ENCODE assay signal across 1 cellular context in genomic region chr16:636206-637080, GRCh38.
A peak's percentile ranks its signal among the peaks of the same experiment; 100 is the strongest.
TF ChIP-seq lines count a peak whose summit lies in the region.

TSS of gene METTL26 (minus strand) at chr16:636305. CDS start at chr16:636290, 15 bp downstream.

TF ChIP-seq in K562, 482 proteins besides CTCF, POLR2A, EP300 and RAD21 (continued from another document and continues in another):
- TF ChIP-seq CHD1 (IDR thresholded peaks at IDR 0.05; ENCODE audit: low read length) (peak; percentile 92), ZNF24 (IDR thresholded peaks at IDR 0.05) (no peak; the same call in 1 of the 2 replicates), POLR2G (IDR thresholded peaks at IDR 0.05; ENCODE audit: low read depth, low read length) (peak; percentile 90), CCNT2 (IDR thresholded peaks at IDR 0.05; ENCODE audit: borderline replicate concordance, extremely low read depth, insufficient read length, low read depth, low read length) (peak; percentile 93), ADNP (tag; IDR thresholded peaks at IDR 0.05) (no peak), CTBP1 (IDR thresholded peaks at IDR 0.05; ENCODE audit: borderline replicate concordance) (peak; percentile 96), ZKSCAN1 (IDR thresholded peaks at IDR 0.05; ENCODE audit: low read depth, low read length) (no peak; the same call in 1 of the 2 replicates), PHB (CRISPR knock-in tag; IDR thresholded peaks at IDR 0.05) (0 out of 2 replicates have a peak, but pooled peaks have one; percentile 13), SREBF2 (CRISPR knock-in tag; IDR thresholded peaks at IDR 0.05) (no peak), ZFP1 (CRISPR knock-in tag; IDR thresholded peaks at IDR 0.05) (no peak), ZNF766 (CRISPR knock-in tag; conservative IDR thresholded peaks at IDR 0.05) (peak; percentile 49), POU5F1 (IDR thresholded peaks at IDR 0.05; ENCODE audit: borderline replicate concordance, low read depth, low read length, partially characterized antibody) (peak; percentile 60), SIN3A (IDR thresholded peaks at IDR 0.05; ENCODE audit: borderline replicate concordance in 2 of 2, control insufficient read depth in 1 of 2, low read depth in 2 of 2, low read length in 2 of 2) (peak; percentile 44 to 92; a peak in 3 of 4 replicates), MECOM (CRISPR knock-in tag; IDR thresholded peaks at IDR 0.05) (no peak), TOE1 (IDR thresholded peaks at IDR 0.05; ENCODE audit: borderline replicate concordance) (peak; percentile 90), TOE1 (CRISPR knock-in tag; IDR thresholded peaks at IDR 0.05; ENCODE audit: borderline replicate concordance, low read depth) (0 out of 2 replicates have a peak, but pooled peaks have one; percentile 8), NEUROD1 (IDR thresholded peaks at IDR 0.05; ENCODE audit: borderline replicate concordance, low read depth, low read length, partially characterized antibody) (peak; percentile 80), GTF2E2 (tag; IDR thresholded peaks at IDR 0.05) (peak; percentile 28; the same call in 1 of the 2 replicates), PURB (CRISPR knock-in tag; IDR thresholded peaks at IDR 0.05; ENCODE audit: low read depth) (no peak), HDAC8 (tag; IDR thresholded peaks at IDR 0.05) (peak; percentile 33; the same call in 1 of the 2 replicates), ZKSCAN8 (CRISPR knock-in tag; IDR thresholded peaks at IDR 0.05) (no peak), KLF16 (IDR thresholded peaks at IDR 0.05) (no peak), MTA2 (IDR thresholded peaks at IDR 0.05; ENCODE audit: low read depth) (no peak), ZNF184 (CRISPR knock-in tag; IDR thresholded peaks at IDR 0.05) (no peak), HSF4 (CRISPR knock-in tag; IDR thresholded peaks at IDR 0.05; ENCODE audit: borderline replicate concordance) (no peak), TEAD1 (CRISPR knock-in tag; IDR thresholded peaks at IDR 0.05) (peak in 1 of 2 experiments; percentile 15; a peak in 2 of 4 replicates), EP400 (IDR thresholded peaks at IDR 0.05) (peak; percentile 84), KDM4B (IDR thresholded peaks at IDR 0.05; ENCODE audit: borderline replicate concordance in 2 of 2, low read depth in 1 of 2) (0 out of 4 replicates have a peak, but pooled peaks of 1 of the 2 experiments have one; percentile 27), BRD4 (IDR thresholded peaks at IDR 0.05) (peak; percentile 97), ZBTB11 (CRISPR knock-in tag; IDR thresholded peaks at IDR 0.05) (peak in 2 of 3 experiments; percentile 31 to 86; a peak in 3 of 6 replicates), ZNF785 (CRISPR knock-in tag; IDR thresholded peaks at IDR 0.05) (no peak), ZFX (CRISPR knock-in tag; IDR thresholded peaks at IDR 0.05) (peak; percentile 55)
- TF ChIP-seq, protein P1, sequence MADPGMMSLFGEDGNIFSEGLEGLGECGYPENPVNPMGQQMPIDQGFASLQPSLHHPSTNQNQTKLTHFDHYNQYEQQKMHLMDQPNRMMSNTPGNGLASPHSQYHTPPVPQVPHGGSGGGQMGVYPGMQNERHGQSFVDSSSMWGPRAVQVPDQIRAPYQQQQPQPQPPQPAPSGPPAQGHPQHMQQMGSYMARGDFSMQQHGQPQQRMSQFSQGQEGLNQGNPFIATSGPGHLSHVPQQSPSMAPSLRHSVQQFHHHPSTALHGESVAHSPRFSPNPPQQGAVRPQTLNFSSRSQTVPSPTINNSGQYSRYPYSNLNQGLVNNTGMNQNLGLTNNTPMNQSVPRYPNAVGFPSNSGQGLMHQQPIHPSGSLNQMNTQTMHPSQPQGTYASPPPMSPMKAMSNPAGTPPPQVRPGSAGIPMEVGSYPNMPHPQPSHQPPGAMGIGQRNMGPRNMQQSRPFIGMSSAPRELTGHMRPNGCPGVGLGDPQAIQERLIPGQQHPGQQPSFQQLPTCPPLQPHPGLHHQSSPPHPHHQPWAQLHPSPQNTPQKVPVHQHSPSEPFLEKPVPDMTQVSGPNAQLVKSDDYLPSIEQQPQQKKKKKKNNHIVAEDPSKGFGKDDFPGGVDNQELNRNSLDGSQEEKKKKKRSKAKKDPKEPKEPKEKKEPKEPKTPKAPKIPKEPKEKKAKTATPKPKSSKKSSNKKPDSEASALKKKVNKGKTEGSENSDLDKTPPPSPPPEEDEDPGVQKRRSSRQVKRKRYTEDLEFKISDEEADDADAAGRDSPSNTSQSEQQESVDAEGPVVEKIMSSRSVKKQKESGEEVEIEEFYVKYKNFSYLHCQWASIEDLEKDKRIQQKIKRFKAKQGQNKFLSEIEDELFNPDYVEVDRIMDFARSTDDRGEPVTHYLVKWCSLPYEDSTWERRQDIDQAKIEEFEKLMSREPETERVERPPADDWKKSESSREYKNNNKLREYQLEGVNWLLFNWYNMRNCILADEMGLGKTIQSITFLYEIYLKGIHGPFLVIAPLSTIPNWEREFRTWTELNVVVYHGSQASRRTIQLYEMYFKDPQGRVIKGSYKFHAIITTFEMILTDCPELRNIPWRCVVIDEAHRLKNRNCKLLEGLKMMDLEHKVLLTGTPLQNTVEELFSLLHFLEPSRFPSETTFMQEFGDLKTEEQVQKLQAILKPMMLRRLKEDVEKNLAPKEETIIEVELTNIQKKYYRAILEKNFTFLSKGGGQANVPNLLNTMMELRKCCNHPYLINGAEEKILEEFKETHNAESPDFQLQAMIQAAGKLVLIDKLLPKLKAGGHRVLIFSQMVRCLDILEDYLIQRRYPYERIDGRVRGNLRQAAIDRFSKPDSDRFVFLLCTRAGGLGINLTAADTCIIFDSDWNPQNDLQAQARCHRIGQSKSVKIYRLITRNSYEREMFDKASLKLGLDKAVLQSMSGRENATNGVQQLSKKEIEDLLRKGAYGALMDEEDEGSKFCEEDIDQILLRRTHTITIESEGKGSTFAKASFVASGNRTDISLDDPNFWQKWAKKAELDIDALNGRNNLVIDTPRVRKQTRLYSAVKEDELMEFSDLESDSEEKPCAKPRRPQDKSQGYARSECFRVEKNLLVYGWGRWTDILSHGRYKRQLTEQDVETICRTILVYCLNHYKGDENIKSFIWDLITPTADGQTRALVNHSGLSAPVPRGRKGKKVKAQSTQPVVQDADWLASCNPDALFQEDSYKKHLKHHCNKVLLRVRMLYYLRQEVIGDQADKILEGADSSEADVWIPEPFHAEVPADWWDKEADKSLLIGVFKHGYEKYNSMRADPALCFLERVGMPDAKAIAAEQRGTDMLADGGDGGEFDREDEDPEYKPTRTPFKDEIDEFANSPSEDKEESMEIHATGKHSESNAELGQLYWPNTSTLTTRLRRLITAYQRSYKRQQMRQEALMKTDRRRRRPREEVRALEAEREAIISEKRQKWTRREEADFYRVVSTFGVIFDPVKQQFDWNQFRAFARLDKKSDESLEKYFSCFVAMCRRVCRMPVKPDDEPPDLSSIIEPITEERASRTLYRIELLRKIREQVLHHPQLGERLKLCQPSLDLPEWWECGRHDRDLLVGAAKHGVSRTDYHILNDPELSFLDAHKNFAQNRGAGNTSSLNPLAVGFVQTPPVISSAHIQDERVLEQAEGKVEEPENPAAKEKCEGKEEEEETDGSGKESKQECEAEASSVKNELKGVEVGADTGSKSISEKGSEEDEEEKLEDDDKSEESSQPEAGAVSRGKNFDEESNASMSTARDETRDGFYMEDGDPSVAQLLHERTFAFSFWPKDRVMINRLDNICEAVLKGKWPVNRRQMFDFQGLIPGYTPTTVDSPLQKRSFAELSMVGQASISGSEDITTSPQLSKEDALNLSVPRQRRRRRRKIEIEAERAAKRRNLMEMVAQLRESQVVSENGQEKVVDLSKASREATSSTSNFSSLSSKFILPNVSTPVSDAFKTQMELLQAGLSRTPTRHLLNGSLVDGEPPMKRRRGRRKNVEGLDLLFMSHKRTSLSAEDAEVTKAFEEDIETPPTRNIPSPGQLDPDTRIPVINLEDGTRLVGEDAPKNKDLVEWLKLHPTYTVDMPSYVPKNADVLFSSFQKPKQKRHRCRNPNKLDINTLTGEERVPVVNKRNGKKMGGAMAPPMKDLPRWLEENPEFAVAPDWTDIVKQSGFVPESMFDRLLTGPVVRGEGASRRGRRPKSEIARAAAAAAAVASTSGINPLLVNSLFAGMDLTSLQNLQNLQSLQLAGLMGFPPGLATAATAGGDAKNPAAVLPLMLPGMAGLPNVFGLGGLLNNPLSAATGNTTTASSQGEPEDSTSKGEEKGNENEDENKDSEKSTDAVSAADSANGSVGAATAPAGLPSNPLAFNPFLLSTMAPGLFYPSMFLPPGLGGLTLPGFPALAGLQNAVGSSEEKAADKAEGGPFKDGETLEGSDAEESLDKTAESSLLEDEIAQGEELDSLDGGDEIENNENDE (IDR thresholded peaks at IDR 0.05; ENCODE audit: low read depth, low read length) = no peak
- TF ChIP-seq, protein P2, sequence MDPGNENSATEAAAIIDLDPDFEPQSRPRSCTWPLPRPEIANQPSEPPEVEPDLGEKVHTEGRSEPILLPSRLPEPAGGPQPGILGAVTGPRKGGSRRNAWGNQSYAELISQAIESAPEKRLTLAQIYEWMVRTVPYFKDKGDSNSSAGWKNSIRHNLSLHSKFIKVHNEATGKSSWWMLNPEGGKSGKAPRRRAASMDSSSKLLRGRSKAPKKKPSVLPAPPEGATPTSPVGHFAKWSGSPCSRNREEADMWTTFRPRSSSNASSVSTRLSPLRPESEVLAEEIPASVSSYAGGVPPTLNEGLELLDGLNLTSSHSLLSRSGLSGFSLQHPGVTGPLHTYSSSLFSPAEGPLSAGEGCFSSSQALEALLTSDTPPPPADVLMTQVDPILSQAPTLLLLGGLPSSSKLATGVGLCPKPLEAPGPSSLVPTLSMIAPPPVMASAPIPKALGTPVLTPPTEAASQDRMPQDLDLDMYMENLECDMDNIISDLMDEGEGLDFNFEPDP (CRISPR knock-in tag; IDR thresholded peaks at IDR 0.05) = no peak
- TF ChIP-seq, protein P3, sequence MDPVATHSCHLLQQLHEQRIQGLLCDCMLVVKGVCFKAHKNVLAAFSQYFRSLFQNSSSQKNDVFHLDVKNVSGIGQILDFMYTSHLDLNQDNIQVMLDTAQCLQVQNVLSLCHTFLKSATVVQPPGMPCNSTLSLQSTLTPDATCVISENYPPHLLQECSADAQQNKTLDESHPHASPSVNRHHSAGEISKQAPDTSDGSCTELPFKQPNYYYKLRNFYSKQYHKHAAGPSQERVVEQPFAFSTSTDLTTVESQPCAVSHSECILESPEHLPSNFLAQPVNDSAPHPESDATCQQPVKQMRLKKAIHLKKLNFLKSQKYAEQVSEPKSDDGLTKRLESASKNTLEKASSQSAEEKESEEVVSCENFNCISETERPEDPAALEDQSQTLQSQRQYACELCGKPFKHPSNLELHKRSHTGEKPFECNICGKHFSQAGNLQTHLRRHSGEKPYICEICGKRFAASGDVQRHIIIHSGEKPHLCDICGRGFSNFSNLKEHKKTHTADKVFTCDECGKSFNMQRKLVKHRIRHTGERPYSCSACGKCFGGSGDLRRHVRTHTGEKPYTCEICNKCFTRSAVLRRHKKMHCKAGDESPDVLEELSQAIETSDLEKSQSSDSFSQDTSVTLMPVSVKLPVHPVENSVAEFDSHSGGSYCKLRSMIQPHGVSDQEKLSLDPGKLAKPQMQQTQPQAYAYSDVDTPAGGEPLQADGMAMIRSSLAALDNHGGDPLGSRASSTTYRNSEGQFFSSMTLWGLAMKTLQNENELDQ (CRISPR knock-in tag; IDR thresholded peaks at IDR 0.05; ENCODE audit: borderline replicate concordance) = peak; percentile 24; the same call in 1 of the 2 replicates
- TF ChIP-seq, protein P4, sequence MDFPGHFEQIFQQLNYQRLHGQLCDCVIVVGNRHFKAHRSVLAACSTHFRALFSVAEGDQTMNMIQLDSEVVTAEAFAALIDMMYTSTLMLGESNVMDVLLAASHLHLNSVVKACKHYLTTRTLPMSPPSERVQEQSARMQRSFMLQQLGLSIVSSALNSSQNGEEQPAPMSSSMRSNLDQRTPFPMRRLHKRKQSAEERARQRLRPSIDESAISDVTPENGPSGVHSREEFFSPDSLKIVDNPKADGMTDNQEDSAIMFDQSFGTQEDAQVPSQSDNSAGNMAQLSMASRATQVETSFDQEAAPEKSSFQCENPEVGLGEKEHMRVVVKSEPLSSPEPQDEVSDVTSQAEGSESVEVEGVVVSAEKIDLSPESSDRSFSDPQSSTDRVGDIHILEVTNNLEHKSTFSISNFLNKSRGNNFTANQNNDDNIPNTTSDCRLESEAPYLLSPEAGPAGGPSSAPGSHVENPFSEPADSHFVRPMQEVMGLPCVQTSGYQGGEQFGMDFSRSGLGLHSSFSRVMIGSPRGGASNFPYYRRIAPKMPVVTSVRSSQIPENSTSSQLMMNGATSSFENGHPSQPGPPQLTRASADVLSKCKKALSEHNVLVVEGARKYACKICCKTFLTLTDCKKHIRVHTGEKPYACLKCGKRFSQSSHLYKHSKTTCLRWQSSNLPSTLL (IDR thresholded peaks at IDR 0.05) = peak; percentile 85
- TF ChIP-seq, protein P5, sequence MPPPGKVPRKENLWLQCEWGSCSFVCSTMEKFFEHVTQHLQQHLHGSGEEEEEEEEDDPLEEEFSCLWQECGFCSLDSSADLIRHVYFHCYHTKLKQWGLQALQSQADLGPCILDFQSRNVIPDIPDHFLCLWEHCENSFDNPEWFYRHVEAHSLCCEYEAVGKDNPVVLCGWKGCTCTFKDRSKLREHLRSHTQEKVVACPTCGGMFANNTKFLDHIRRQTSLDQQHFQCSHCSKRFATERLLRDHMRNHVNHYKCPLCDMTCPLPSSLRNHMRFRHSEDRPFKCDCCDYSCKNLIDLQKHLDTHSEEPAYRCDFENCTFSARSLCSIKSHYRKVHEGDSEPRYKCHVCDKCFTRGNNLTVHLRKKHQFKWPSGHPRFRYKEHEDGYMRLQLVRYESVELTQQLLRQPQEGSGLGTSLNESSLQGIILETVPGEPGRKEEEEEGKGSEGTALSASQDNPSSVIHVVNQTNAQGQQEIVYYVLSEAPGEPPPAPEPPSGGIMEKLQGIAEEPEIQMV (tag; conservative IDR thresholded peaks at IDR 0.05; ENCODE audit: low read depth) = peak; percentile 65
